In genomic region chr7:75419210-75419609, GRCh38 we compare ENCODE assay signal across 1 cellular context. TPM values are rescaled to one million over a fixed set of nuclear protein-coding genes. Genes with fewer than 3 reads are reported as not detected.
"Had no signal": no experiment of that assay in that cellular context is flagged by ENCODE, and none has a peak within 500 bp of the region (broad histone marks: within the 10 kb centered on the region; RNA-seq: fewer than 3 reads in every experiment).

No MANE protein-coding gene starts in this region.

RNA-seq across cellular contexts. Expression of gene TRIM73, which starts 23.8 kb away (rescaled TPM):
- total RNA-seq: kidney epithelial cell had no signal
